26 cellular contexts compared by ENCODE assay signal in the genomic region with DNA sequence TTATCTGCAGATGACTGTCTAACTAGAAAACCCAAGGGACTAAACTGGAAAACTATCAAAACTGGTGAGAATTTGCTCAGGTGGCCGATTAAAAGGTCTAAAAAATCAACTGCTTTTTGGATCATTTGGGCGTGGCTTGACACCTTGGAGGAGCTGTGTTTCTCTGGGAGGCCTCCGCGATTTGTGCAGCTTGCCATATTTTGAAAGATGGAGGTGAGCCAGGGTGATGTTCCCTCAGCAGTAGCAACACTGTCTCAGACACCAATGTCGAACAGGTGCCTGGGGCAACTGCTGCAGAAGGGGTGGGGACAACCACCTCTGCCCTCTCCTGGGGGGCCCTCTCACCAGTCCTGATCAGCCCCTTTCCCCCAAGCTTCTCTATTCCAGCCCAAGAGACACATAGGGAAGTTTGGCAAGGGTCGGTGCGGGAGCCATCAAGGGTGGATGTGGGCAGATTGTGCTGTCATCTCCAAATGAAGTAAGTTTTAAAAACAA. TPM values are rescaled to one million over a fixed set of nuclear protein-coding genes. Genes with fewer than 3 reads are reported as not detected.
DNase-seq lines count a peak whose midpoint lies in the region; ATAC-seq and TF ChIP-seq lines count a peak whose summit lies in the region.
"Had no signal": no experiment of that assay in that cellular context is flagged by ENCODE, and none has a peak within 500 bp of the region (broad histone marks: within the 10 kb centered on the region; RNA-seq: fewer than 3 reads in every experiment).

No MANE protein-coding gene starts in this region.

- peak overlapping the region; percentile 40 for H3K18ac ChIP-seq in neuronal stem cell (ENCODE audit: low read length)

- BruUV-seq in Calu3 (replicated peaks; lab: Mats Ljungman, UMichigan): no TSS peak

- H3K36me3 ChIP-seq in neuronal stem cell (replicated peaks in 1 of 2; ENCODE audit: control insufficient read depth in 2 of 2, insufficient read depth in 2 of 2, low read length in 2 of 2): peaks cover 22 to 29% of the 10 kb centered on the region in 2 donors
- H3K36me3 ChIP-seq: SJCRH30 had no signal

- H3K4me1 ChIP-seq in neuronal stem cell (ENCODE audit: control insufficient read depth in 2 of 2, insufficient read depth in 1 of 2, low read depth in 1 of 2, low read length in 2 of 2): peaks cover 4 to 10% of the 10 kb centered on the region in 2 donors

- no peak overlapping the region for H3K27ac Mint-ChIP-seq in activated naive CD8-positive, alpha-beta T cell
- H3K27ac Mint-ChIP-seq in activated naive CD8-positive, alpha-beta T cell treated with anti-CD3 and anti-CD28 coated beads for 36 hours: no peak overlapping the region
- H3K27ac Mint-ChIP-seq in T-helper 17 cell (no peak overlapping the region), memory B cell (no peak overlapping the region), Calu3 (ENCODE audit: unreplicated experiment) (no peak overlapping the region)

- peak overlapping the region; percentile 46 for H3K4me3 Mint-ChIP-seq in activated naive CD8-positive, alpha-beta T cell
- no peak overlapping the region for H3K4me3 Mint-ChIP-seq in activated naive CD8-positive, alpha-beta T cell treated with anti-CD3 and anti-CD28 coated beads for 36 hours
- peak overlapping the region; percentile 41 for H3K4me3 Mint-ChIP-seq in T-helper 17 cell
- H3K4me3 Mint-ChIP-seq in memory B cell: peak overlapping the region; percentile 32
- no peak overlapping the region for H3K4me3 Mint-ChIP-seq in Calu3 (ENCODE audit: low read depth, unreplicated experiment)

- H3K27me3 ChIP-seq in neuronal stem cell (ENCODE audit: control insufficient read depth in 3 of 3, insufficient read depth in 3 of 3, low read depth in 1 of 3, low read length in 3 of 3): no peaks in the 10 kb centered on the region
- H3K27me3 ChIP-seq: SJCRH30 had no signal

- peak overlapping the region; percentile 93 for H2BK5ac ChIP-seq in neuronal stem cell (ENCODE audit: low read length)

- no peak overlapping the region for H3K4me2 ChIP-seq in neuronal stem cell (ENCODE audit: insufficient read depth, low read length, poor library complexity, severe bottlenecking)

- no peak for DNase-seq in activated naive CD8-positive, alpha-beta T cell treated with anti-CD3 and anti-CD28 coated beads for 36 hours
- DNase-seq in T-helper 17 cell (no peak), memory B cell (ENCODE audit: low spot score in 2 of 2) (no peak), neuronal stem cell (ENCODE audit: low spot score) (no peak), Calu3 (no peak), NCI-H748 treated with DMSO at 0.1 percent for 48 hours (lab: John Stamatoyannopoulos, UW) (no peak), NCI-H446 (lab: John Stamatoyannopoulos, UW) (no peak)
- DNase-seq: AML-193, DMS 273 treated with DMSO at 0.1 percent for 48 hours, DMS79 treated with DMSO at 0.1 percent for 48 hours, GOT3, HCEC 1CT, KBM-7, MM.1S, NCI-H1092, NCI-H1436 treated with DMSO at 0.1 percent for 48 hours, NCI-H1930, NCI-H2227 treated with DMSO at 0.1 percent for 48 hours, NCI-H524, OCI-M1, SJCRH30 had no signal

- peaks cover 39% of the 10 kb centered on the region for H3K27me3 Mint-ChIP-seq in activated naive CD8-positive, alpha-beta T cell
- H3K27me3 Mint-ChIP-seq in activated naive CD8-positive, alpha-beta T cell treated with anti-CD3 and anti-CD28 coated beads for 36 hours: peaks cover 75% of the 10 kb centered on the region
- peaks cover 76% of the 10 kb centered on the region for H3K27me3 Mint-ChIP-seq in T-helper 17 cell
- peaks cover 24% of the 10 kb centered on the region for H3K27me3 Mint-ChIP-seq in memory B cell
- peaks cover 89% of the 10 kb centered on the region for H3K27me3 Mint-ChIP-seq in Calu3 (ENCODE audit: unreplicated experiment)

- H3K27ac ChIP-seq in neuronal stem cell (replicated peaks; ENCODE audit: low read length): no peak overlapping the region
- H3K27ac ChIP-seq: HL-60, SJCRH30 had no signal

- H2AFZ ChIP-seq in neuronal stem cell (ENCODE audit: low read length): no peak overlapping the region

- no CpG with 5 or more reads among the region's 7 CpGs for WGBS in neuronal stem cell (ENCODE audit: extremely low coverage in 2 of 2, insufficient read length in 2 of 2, insufficient replicate concordance in 1 of 2), 2 donors

- no peak overlapping the region for H3K4me3 ChIP-seq in neuronal stem cell (ENCODE audit: low read length in 2 of 2)
- H3K4me3 ChIP-seq: SJCRH30 had no signal

- no peak overlapping the region for H3K4ac ChIP-seq in neuronal stem cell (ENCODE audit: low read length)

- H4K91ac ChIP-seq in neuronal stem cell (ENCODE audit: low read depth, low read length, poor library complexity): no peak overlapping the region

- CTCF ChIA-PET in Calu3 (lab: Charles Lee): interaction anchor here (1.5 kb wide), 1 partner anchor 71 kb away, joined by 3 read pairs; no protein-coding TSS in a partner anchor

- H3K79me1 ChIP-seq in neuronal stem cell (ENCODE audit: low read depth, low read length): peaks cover 20% of the 10 kb centered on the region

- H2BK15ac ChIP-seq in neuronal stem cell (ENCODE audit: low read length): no peak overlapping the region

- H3K9me3 ChIP-seq in T-helper 17 cell (ENCODE audit: control insufficient read depth, low read length, poor library complexity, severe bottlenecking) (no peaks in the 10 kb centered on the region), neuronal stem cell (replicated peaks in 1 of 2; ENCODE audit: control insufficient read depth in 2 of 2, insufficient read depth in 1 of 2, low read depth in 1 of 2, low read length in 2 of 2) (peaks cover 7 to 15% of the 10 kb centered on the region in 2 donors)
- H3K9me3 ChIP-seq: SJCRH30 had no signal

- H2BK12ac ChIP-seq in neuronal stem cell (ENCODE audit: low read length): no peak overlapping the region

- H2AK5ac ChIP-seq in neuronal stem cell (ENCODE audit: low read depth, low read length): peak overlapping the region; percentile 100

- no peaks in the 10 kb centered on the region for H3K9me3 Mint-ChIP-seq in activated naive CD8-positive, alpha-beta T cell (ENCODE audit: low read depth)
- no peaks in the 10 kb centered on the region for H3K9me3 Mint-ChIP-seq in activated naive CD8-positive, alpha-beta T cell treated with anti-CD3 and anti-CD28 coated beads for 36 hours
- H3K9me3 Mint-ChIP-seq in memory B cell (no peaks in the 10 kb centered on the region), Calu3 (ENCODE audit: low read depth, unreplicated experiment) (no peaks in the 10 kb centered on the region)

- H3K9ac ChIP-seq in neuronal stem cell (ENCODE audit: low read depth, low read length, poor library complexity): no peak overlapping the region

- H3K14ac ChIP-seq in neuronal stem cell (ENCODE audit: low read length): no peak overlapping the region

- H2BK120ac ChIP-seq in neuronal stem cell (ENCODE audit: low read depth, low read length): no peak overlapping the region

- intact Hi-C loops in Calu3 (cut with micrococcal nuclease; ENCODE audit: unreplicated experiment): loop anchor here (10.0 kb wide), 1 partner anchor 96 kb away; no protein-coding TSS in a partner anchor

- no peak for TF ChIP-seq CTCF in Calu3 (IDR thresholded peaks at IDR 0.05; ENCODE audit: unreplicated experiment)

- no peak for ATAC-seq in T-helper 17 cell
- ATAC-seq in memory B cell (ENCODE audit: low read depth): no peak

- H4K8ac ChIP-seq in neuronal stem cell (ENCODE audit: low read depth, low read length): no peak overlapping the region

- no peak overlapping the region for H3K23ac ChIP-seq in neuronal stem cell (ENCODE audit: low read depth, low read length, poor library complexity)

- H3K4me1 Mint-ChIP-seq in activated naive CD8-positive, alpha-beta T cell (ENCODE audit: low read depth): peaks cover 11% of the 10 kb centered on the region
- H3K4me1 Mint-ChIP-seq in activated naive CD8-positive, alpha-beta T cell treated with anti-CD3 and anti-CD28 coated beads for 36 hours: peaks cover 9% of the 10 kb centered on the region
- H3K4me1 Mint-ChIP-seq in T-helper 17 cell (peaks cover 11% of the 10 kb centered on the region), memory B cell (peaks cover 8% of the 10 kb centered on the region), Calu3 (ENCODE audit: low read depth, unreplicated experiment) (peaks cover 8% of the 10 kb centered on the region)

- H3K36me3 Mint-ChIP-seq in activated naive CD8-positive, alpha-beta T cell: no peaks in the 10 kb centered on the region
- H3K36me3 Mint-ChIP-seq in activated naive CD8-positive, alpha-beta T cell treated with anti-CD3 and anti-CD28 coated beads for 36 hours: no peaks in the 10 kb centered on the region
- peaks cover 8% of the 10 kb centered on the region for H3K36me3 Mint-ChIP-seq in T-helper 17 cell (ENCODE audit: low read depth)
- H3K36me3 Mint-ChIP-seq in memory B cell: no peaks in the 10 kb centered on the region
- peaks cover 22% of the 10 kb centered on the region for H3K36me3 Mint-ChIP-seq in Calu3 (ENCODE audit: insufficient read depth, unreplicated experiment)

RNA-seq across cellular contexts. Expression of gene CCDC177, which starts 3.8 kb away (rescaled TPM):
- not detected for total RNA-seq in activated naive CD8-positive, alpha-beta T cell treated with anti-CD3 and anti-CD28 coated beads for 36 hours
- total RNA-seq in T-helper 17 cell (not detected), Calu3 (2022) (not detected in 2 replicates)
- polyA plus RNA-seq in neuronal stem cell (2013, experiment 1 of 2): 7.6 TPM
- 7.7 TPM for polyA plus RNA-seq in neuronal stem cell (2013, experiment 2 of 2)
- total RNA-seq: A172, HT-29 had no signal
- polyA plus RNA-seq: AG04450 had no signal

RNA-seq across cellular contexts. Expression of gene SUSD6, which starts 40.5 kb away (rescaled TPM):
- 10 to 100 TPM; 26.3 TPM for total RNA-seq in activated naive CD8-positive, alpha-beta T cell treated with anti-CD3 and anti-CD28 coated beads for 36 hours
- total RNA-seq in T-helper 17 cell: 100 to 1,000 TPM in 1 of 2 donors, 10 to 100 TPM in 1; 94.7 to 101 TPM
- polyA plus RNA-seq in neuronal stem cell (2013, experiment 1 of 2): 5.6 TPM
- polyA plus RNA-seq in neuronal stem cell (2013, experiment 2 of 2): 5.6 TPM
- 44.7 and 45.5 TPM in 2 replicates for total RNA-seq in Calu3 (2022)

Comparison
In these comparisons a context has a peak if more than half of its experiments do, and no peak if none do; other contexts are left out.
1. H3K4me3 Mint-ChIP-seq: peak in activated naive CD8-positive, alpha-beta T cell (single experiment), T-helper 17 cell (single experiment) and memory B cell (single experiment); none in activated naive CD8-positive, alpha-beta T cell treated with anti-CD3 and anti-CD28 coated beads for 36 hours (single experiment) and Calu3 (single experiment).